ENCODE assay signal across 10 cellular contexts in genomic region chr11:118633979-118634378, GRCh38. TPM values are rescaled to one million over a fixed set of nuclear protein-coding genes. Genes with fewer than 3 reads are reported as not detected.
A peak's percentile ranks its signal among the peaks of the same experiment; 100 is the strongest.
DNase-seq lines count a peak whose midpoint lies in the region; ATAC-seq and TF ChIP-seq lines count a peak whose summit lies in the region.
"Had no signal": no experiment of that assay in that cellular context is flagged by ENCODE, and none has a peak within 500 bp of the region (broad histone marks: within the 10 kb centered on the region; RNA-seq: fewer than 3 reads in every experiment).

No MANE protein-coding gene starts in this region.

- H3K9me3 Mint-ChIP-seq in activated CD4-positive, alpha-beta T cell treated with anti-CD3 and anti-CD28 coated beads for 36 hours (ENCODE audit: low read depth), result no peaks in the 10 kb centered on the region
- no peaks in the 10 kb centered on the region for H3K9me3 Mint-ChIP-seq in nephron progenitor cell
- H3K9me3 Mint-ChIP-seq: activated naive CD4-positive, alpha-beta T cell treated with anti-CD3 and anti-CD28 coated beads for 36 hours had no signal

- H3K27ac ChIP-seq in upper lobe of right lung, result peak overlapping the region; percentile 66

- no peaks in the 10 kb centered on the region for H3K36me3 Mint-ChIP-seq in activated CD4-positive, alpha-beta T cell treated with anti-CD3 and anti-CD28 coated beads for 36 hours (ENCODE audit: low read depth)
- peaks cover 34% of the 10 kb centered on the region for H3K36me3 Mint-ChIP-seq in nephron progenitor cell (ENCODE audit: low read depth)

- peak; percentile 19 for ATAC-seq in activated CD4-positive, alpha-beta T cell treated with anti-CD3 and anti-CD28 coated beads for 36 hours
- ATAC-seq in upper lobe of right lung (no peak), HG03135 (IDR thresholded peaks at IDR 0.05; ENCODE audit: unreplicated experiment) (no peak)

- H3K27ac Mint-ChIP-seq in activated CD4-positive, alpha-beta T cell treated with anti-CD3 and anti-CD28 coated beads for 36 hours, result no peak overlapping the region
- H3K27ac Mint-ChIP-seq in nephron progenitor cell, result no peak overlapping the region
- H3K27ac Mint-ChIP-seq: activated naive CD4-positive, alpha-beta T cell treated with anti-CD3 and anti-CD28 coated beads for 36 hours had no signal

- H3K4me1 ChIP-seq in endocrine pancreas (ENCODE audit: control insufficient read depth, insufficient read depth, low read length) (peaks cover 5% of the 10 kb centered on the region), upper lobe of right lung (peaks cover 35% of the 10 kb centered on the region)

- peak overlapping the region; percentile 42 for H3K9ac ChIP-seq in endocrine pancreas (ENCODE audit: control insufficient read depth, insufficient read depth, low read length)

- CTCF ChIA-PET in activated CD4-positive, alpha-beta T cell treated with anti-CD3 and anti-CD28 coated beads for 36 hours (lab: Charles Lee), result interaction anchor here (1.1 to 3.4 kb wide), 2 partner anchors 9 to 12 kb away, joined by 3 to 10 read pairs; no protein-coding TSS in a partner anchor

- DNase-seq in activated CD4-positive, alpha-beta T cell treated with anti-CD3 and anti-CD28 coated beads for 36 hours, result no peak
- DNase-seq in activated CD4-positive, alpha-beta T cell treated with anti-CD3 and anti-CD28 coated beads, Interleukin-2, amount 50 U/mL, for 4 hours, result no peak
- no peak for DNase-seq in nephron progenitor cell
- no peak for DNase-seq in upper lobe of right lung
- DNase-seq in NCI-H226, result no peak
- DNase-seq in NCI-H2107 (lab: John Stamatoyannopoulos, UW), result no peak
- DNase-seq: activated CD4-positive, CD25-positive, alpha-beta regulatory T cell had no signal

- H3K4me3 Mint-ChIP-seq in activated CD4-positive, alpha-beta T cell treated with anti-CD3 and anti-CD28 coated beads for 36 hours, result no peak overlapping the region
- H3K4me3 Mint-ChIP-seq in nephron progenitor cell, result peak overlapping the region; percentile 78
- H3K4me3 Mint-ChIP-seq: activated naive CD4-positive, alpha-beta T cell treated with anti-CD3 and anti-CD28 coated beads for 36 hours had no signal

- no peaks in the 10 kb centered on the region for H3K36me3 ChIP-seq in endocrine pancreas (ENCODE audit: control insufficient read depth, insufficient read depth, low read length)
- peaks cover 51% of the 10 kb centered on the region for H3K36me3 ChIP-seq in upper lobe of right lung

- POLR2A ChIA-PET in activated CD4-positive, alpha-beta T cell treated with anti-CD3 and anti-CD28 coated beads for 36 hours (lab: Charles Lee), result no interaction called here

- TF ChIP-seq CTCF in nephron progenitor cell (IDR thresholded peaks at IDR 0.05), result no peak
- no peak for TF ChIP-seq CTCF in upper lobe of right lung (IDR thresholded peaks at IDR 0.05)

- H3K27me3 ChIP-seq in endocrine pancreas (ENCODE audit: control insufficient read depth, insufficient read depth, low read length), result no peaks in the 10 kb centered on the region
- H3K27me3 ChIP-seq in upper lobe of right lung, result no peaks in the 10 kb centered on the region

- H3K4me1 Mint-ChIP-seq in activated CD4-positive, alpha-beta T cell treated with anti-CD3 and anti-CD28 coated beads for 36 hours, result no peaks in the 10 kb centered on the region
- peaks cover 31% of the 10 kb centered on the region for H3K4me1 Mint-ChIP-seq in nephron progenitor cell

- intact Hi-C loops in activated CD4-positive, alpha-beta T cell treated with anti-CD3 and anti-CD28 coated beads for 36 hours (cut with DNase I, micrococcal nuclease), result no loop called here
- intact Hi-C loops in upper lobe of right lung (cut with DNase I), result no loop called here

- H3K9me3 ChIP-seq in endocrine pancreas (ENCODE audit: control insufficient read depth, low read length) (no peaks in the 10 kb centered on the region), upper lobe of right lung (no peaks in the 10 kb centered on the region)

- H3K4me3 ChIP-seq in endocrine pancreas (ENCODE audit: control insufficient read depth, insufficient read depth, low read length) (no peak overlapping the region), upper lobe of right lung (no peak overlapping the region)

- H3K27me3 Mint-ChIP-seq in activated CD4-positive, alpha-beta T cell treated with anti-CD3 and anti-CD28 coated beads for 36 hours, result no peaks in the 10 kb centered on the region
- H3K27me3 Mint-ChIP-seq in nephron progenitor cell (ENCODE audit: low read depth, poor library complexity), result peaks cover 6% of the 10 kb centered on the region

RNA-seq across cellular contexts. Expression of gene PHLDB1, which starts 26.6 kb away (rescaled TPM):
- 1 to 10 TPM; 1.7 to 2.7 TPM for total RNA-seq in activated CD4-positive, alpha-beta T cell treated with anti-CD3 and anti-CD28 coated beads for 36 hours
- 79.6 TPM for total RNA-seq in upper lobe of right lung

RNA-seq across cellular contexts. Expression of gene TREH, which starts 45.5 kb away (rescaled TPM):
- not detected for total RNA-seq in activated CD4-positive, alpha-beta T cell treated with anti-CD3 and anti-CD28 coated beads for 36 hours
- total RNA-seq in upper lobe of right lung, result 0.46 TPM
- total RNA-seq: activated naive CD4-positive, alpha-beta T cell treated with anti-CD3 and anti-CD28 coated beads for 36 hours had no signal

Comparison
In these comparisons a context has a peak if more than half of its experiments do, and no peak if none do; other contexts are left out.
1. RNA of gene PHLDB1, which starts 26.6 kb away (total RNA-seq): 79.6 TPM in upper lobe of right lung (single experiment); 1.7 to 2.7 TPM in activated CD4-positive, alpha-beta T cell treated with anti-CD3 and anti-CD28 coated beads for 36 hours; every median in the first group is over 10 times any median in the second.